ENCODE assay signal across 28 cellular contexts in genomic region chr13:29774830-29775229, GRCh38.
"Had no signal": no experiment of that assay in that cellular context is flagged by ENCODE, and none has a peak within 500 bp of the region (broad histone marks: within the 10 kb centered on the region; RNA-seq: fewer than 3 reads in every experiment).

No MANE protein-coding gene starts in this region.

- H3K4me1 Mint-ChIP-seq: nephron had no signal

- H3K27me3 Mint-ChIP-seq: naive thymus-derived CD4-positive, alpha-beta T cell; type B pancreatic cell had no signal

- H3K4me3 Mint-ChIP-seq: naive thymus-derived CD4-positive, alpha-beta T cell; nephron; neural progenitor cell; type B pancreatic cell had no signal

- H3K27ac ChIP-seq: epithelial cell of prostate, heart right ventricle, left lung, neural progenitor cell, prostate gland, right atrium auricular region, testis, tibial artery had no signal

- H3K4me1 ChIP-seq: heart right ventricle, left lung, neural progenitor cell, prostate gland, right atrium auricular region, testis, tibial artery had no signal

- DNase-seq: dorsolateral prefrontal cortex; effector CD4-positive, alpha-beta T cell; foreskin melanocyte; glutamatergic neuron; heart right ventricle; hippocampal formation; left cardiac atrium; left lung; mesendoderm; midbrain; naive thymus-derived CD4-positive, alpha-beta T cell; stimulated activated CD4-positive, alpha-beta T cell treated with anti-CD3 and anti-CD28 coated beads, Interleukin-12 subunit alpha, Interleukin-12 subunit beta, amount 100 ng/mL, for 4 hours; stimulated activated CD4-positive, alpha-beta T cell treated with anti-CD3 and anti-CD28 coated beads, Interleukin-1b, Interleukin-23, amount 100 ng/mL, for 48 hours; stimulated activated CD4-positive, alpha-beta T cell treated with anti-CD3 and anti-CD28 coated beads, Interleukin-4, amount 100 ng/mL, for 1 hour; stimulated activated CD8-positive, alpha-beta memory T cell treated with anti-CD3 and anti-CD28 coated beads, Interleukin-4, amount 100 ng/mL, for 48 hours; stimulated activated naive CD4-positive, alpha-beta T cell treated with Interleukin-2 at 50 U/mL for 16 hours; substantia nigra; testis; tibial artery had no signal

- H3K27ac Mint-ChIP-seq: nephron, neural progenitor cell, type B pancreatic cell had no signal

- H3K9me3 ChIP-seq: heart right ventricle, left lung, prostate gland, right atrium auricular region, testis, tibial artery had no signal

- H3K4me3 ChIP-seq: dorsolateral prefrontal cortex, heart right ventricle, left lung, neural progenitor cell, prostate gland, right atrium auricular region, smooth muscle cell, testis, tibial artery had no signal

- H3K27me3 ChIP-seq: dorsolateral prefrontal cortex, heart right ventricle, left lung, neural progenitor cell, right atrium auricular region, testis, tibial artery had no signal

- H3K36me3 ChIP-seq: neural progenitor cell, prostate gland, right atrium auricular region had no signal

- ATAC-seq: esophagus mucosa; heart right ventricle; left cardiac atrium; left lung; naive thymus-derived CD4-positive, alpha-beta T cell; sciatic nerve had no signal

- H3K9me3 Mint-ChIP-seq: naive thymus-derived CD4-positive, alpha-beta T cell; nephron; neural progenitor cell; type B pancreatic cell had no signal

- H3K9ac ChIP-seq: neural progenitor cell had no signal
